ENCODE assay signal across 8 cellular contexts in the genomic region with DNA sequence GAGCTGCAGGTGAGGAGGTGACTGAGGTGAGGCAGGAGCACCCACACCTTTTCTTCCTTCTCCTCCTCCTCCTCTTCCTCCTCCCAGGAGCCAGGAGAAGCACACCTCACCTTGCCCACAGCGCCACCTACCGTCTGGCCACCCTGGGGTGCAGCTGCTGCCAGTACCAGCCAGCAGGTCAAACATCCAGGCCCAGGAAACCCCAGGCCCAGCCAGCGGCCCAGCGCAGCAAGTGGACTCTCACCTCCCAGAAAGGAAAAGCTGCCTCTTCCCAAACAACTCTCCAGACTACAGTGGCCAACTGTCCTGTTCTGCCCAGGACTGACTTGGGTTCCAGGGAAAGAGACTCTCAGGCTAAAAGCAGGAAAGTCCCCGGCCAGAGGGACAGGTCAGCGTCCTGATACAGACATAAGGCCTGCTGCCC. TPM values are rescaled to one million over a fixed set of nuclear protein-coding genes. Genes with fewer than 3 reads are reported as not detected.
DNase-seq lines count a peak whose midpoint lies in the region; TF ChIP-seq lines count a peak whose summit lies in the region.

No MANE protein-coding gene starts in this region.

- H3K36me3 ChIP-seq in kidney epithelial cell (ENCODE audit: control insufficient read depth, insufficient read depth, low read length), result no peaks in the 10 kb centered on the region

- in situ Hi-C loops in KBM-7 (cut with MboI; ENCODE audit: low pct_unique_long_range_greater_than_20kb, low sequenced_read_pairs), result loop anchor here (25.0 kb wide), 1 partner anchor 206 kb away; no protein-coding TSS in a partner anchor

- no peaks in the 10 kb centered on the region for H3K36me3 Mint-ChIP-seq in brain

- H3K27ac Mint-ChIP-seq in brain, result peak overlapping the region in 2 of 5 experiments; percentile 53 to 60

- peak; percentile 62 to 78 for TF ChIP-seq CTCF in brain (conservative IDR thresholded peaks at IDR 0.05)
- TF ChIP-seq CTCF in kidney epithelial cell (IDR thresholded peaks at IDR 0.05; ENCODE audit: insufficient read depth, low read length, poor library complexity, severe bottlenecking), result peak; percentile 86

- peaks cover 68% of the 10 kb centered on the region for H3K4me1 Mint-ChIP-seq in brain

- H3K4me3 ChIP-seq in kidney epithelial cell (ENCODE audit: low read depth, low read length), result no peak overlapping the region

- no peaks in the 10 kb centered on the region for H3K27me3 ChIP-seq in kidney epithelial cell (ENCODE audit: control insufficient read depth, insufficient read depth, low read length)

- peaks cover 6% of the 10 kb centered on the region for H3K27me3 Mint-ChIP-seq in brain

- H3K4me3 Mint-ChIP-seq in brain, result no peak overlapping the region

- DNase-seq in DMS53 (lab: John Stamatoyannopoulos, UW), result peak; percentile 73
- DNase-seq in KBM-7, result peak; percentile 58
- DNase-seq in T-helper 9 cell, result peak; percentile 50
- no peak for DNase-seq in kidney epithelial cell (ENCODE audit: low read depth)
- DNase-seq in stimulated activated CD4-positive, alpha-beta T cell treated with anti-CD3 and anti-CD28 coated beads, TNF-alpha, amount 100 ng/mL, for 4 hours (ENCODE audit: low read depth in 3 of 3), result peak; percentile 9 to 18 (median 10)
- no peak for DNase-seq in T1000 (lab: John Stamatoyannopoulos, UW)
- DNase-seq in cerebellar nuclear complex (lab: John Stamatoyannopoulos, UW), result no peak

- no peaks in the 10 kb centered on the region for H3K9me3 Mint-ChIP-seq in brain

RNA-seq across cellular contexts. Expression of gene PEMT, which starts 22.7 kb away (rescaled TPM):
- 88.1 TPM for polyA plus RNA-seq in brain (ENCODE audit: insufficient read depth, low read depth, low replicate concordance)
- total RNA-seq in kidney epithelial cell, result 87.2 and 109 TPM in 2 replicates

Comparison
In these comparisons a context has a peak if more than half of its experiments do, and no peak if none do; other contexts are left out.
1. DNase-seq: peak in DMS53 (single experiment), KBM-7 (single experiment), T-helper 9 cell (single experiment) and stimulated activated CD4-positive, alpha-beta T cell treated with anti-CD3 and anti-CD28 coated beads, TNF-alpha, amount 100 ng/mL, for 4 hours (3 of 3); none in kidney epithelial cell (single experiment), T1000 (single experiment) and cerebellar nuclear complex (0 of 2).